In genomic region chr22:42939941-42940653, GRCh38 we compare ENCODE assay signal across 1 cellular context.
TF ChIP-seq lines count a peak whose summit lies in the region.

No MANE protein-coding gene starts in this region.

TF ChIP-seq in HepG2, 621 proteins besides CTCF, POLR2A, EP300 and RAD21 (continued from another document and continues in another):
- TF ChIP-seq SATB2 (CRISPR knock-in tag; IDR thresholded peaks at IDR 0.05) (no peak), SP4 (CRISPR knock-in tag; IDR thresholded peaks at IDR 0.05) (no peak), NR2C2 (CRISPR knock-in tag; IDR thresholded peaks at IDR 0.05; ENCODE audit: borderline replicate concordance) (peak; percentile 55; the same call in 1 of the 2 replicates), ARHGAP35 (CRISPR knock-in tag; IDR thresholded peaks at IDR 0.05; ENCODE audit: borderline replicate concordance) (no peak), ZNF326 (CRISPR knock-in tag; IDR thresholded peaks at IDR 0.05; ENCODE audit: borderline replicate concordance) (no peak), ZFP1 (CRISPR knock-in tag; IDR thresholded peaks at IDR 0.05) (peak; percentile 59; the same call in 1 of the 2 replicates), AGO2 (optimal IDR thresholded peaks at IDR 0.05; ENCODE audit: low read depth, low read length) (no peak), KMT2A (CRISPR knock-in tag; IDR thresholded peaks at IDR 0.05) (no peak), ZSCAN20 (CRISPR knock-in tag; IDR thresholded peaks at IDR 0.05; ENCODE audit: borderline replicate concordance) (0 out of 2 replicates have a peak, but pooled peaks have one; percentile 37), HNRNPH1 (optimal IDR thresholded peaks at IDR 0.05; ENCODE audit: low read depth, low read length) (no peak), ZKSCAN5 (CRISPR knock-in tag; IDR thresholded peaks at IDR 0.05) (no peak), TP53 (CRISPR knock-in tag; conservative IDR thresholded peaks at IDR 0.05) (no peak), ZNF235 (CRISPR knock-in tag; IDR thresholded peaks at IDR 0.05; ENCODE audit: borderline replicate concordance) (no peak), ZNF7 (CRISPR knock-in tag; IDR thresholded peaks at IDR 0.05) (no peak), SRSF9 (IDR thresholded peaks at IDR 0.05; ENCODE audit: borderline replicate concordance, insufficient read depth, low read depth, low read length, poor library complexity, severe bottlenecking) (no peak), THAP8 (CRISPR knock-in tag; IDR thresholded peaks at IDR 0.05; ENCODE audit: borderline replicate concordance) (no peak), PLSCR1 (CRISPR knock-in tag; IDR thresholded peaks at IDR 0.05; ENCODE audit: borderline replicate concordance) (no peak), MATR3 (CRISPR knock-in tag; IDR thresholded peaks at IDR 0.05) (no peak), MAFG (CRISPR knock-in tag; IDR thresholded peaks at IDR 0.05) (no peak), AHDC1 (CRISPR knock-in tag; IDR thresholded peaks at IDR 0.05; ENCODE audit: borderline replicate concordance) (peak; percentile 84), SALL1 (CRISPR knock-in tag; IDR thresholded peaks at IDR 0.05) (peak; percentile 63), ATF5 (CRISPR knock-in tag; IDR thresholded peaks at IDR 0.05; ENCODE audit: low read depth) (no peak), PHB2 (IDR thresholded peaks at IDR 0.05; ENCODE audit: partially characterized antibody) (no peak), BRCA1 (CRISPR knock-in tag; IDR thresholded peaks at IDR 0.05) (no peak), ZNF891 (CRISPR knock-in tag; IDR thresholded peaks at IDR 0.05) (no peak), LBX2 (CRISPR knock-in tag; IDR thresholded peaks at IDR 0.05; ENCODE audit: borderline replicate concordance) (no peak), ZMYM4 (CRISPR knock-in tag; IDR thresholded peaks at IDR 0.05) (no peak), SRSF1 (optimal IDR thresholded peaks at IDR 0.05; ENCODE audit: low read depth, low read length) (no peak), PAWR (CRISPR knock-in tag; IDR thresholded peaks at IDR 0.05; ENCODE audit: borderline replicate concordance) (no peak), ZNF678 (CRISPR knock-in tag; IDR thresholded peaks at IDR 0.05) (no peak), ELF3 (CRISPR knock-in tag; IDR thresholded peaks at IDR 0.05) (peak; percentile 99), KLF13 (CRISPR knock-in tag; IDR thresholded peaks at IDR 0.05) (no peak), ZNF329 (CRISPR knock-in tag; IDR thresholded peaks at IDR 0.05; ENCODE audit: low read depth) (no peak), FOXJ3 (CRISPR knock-in tag; IDR thresholded peaks at IDR 0.05; ENCODE audit: borderline replicate concordance) (peak; percentile 28; the same call in 1 of the 2 replicates), ZNF207 (IDR thresholded peaks at IDR 0.05; ENCODE audit: borderline replicate concordance) (no peak), SMYD3 (CRISPR knock-in tag; IDR thresholded peaks at IDR 0.05) (no peak), FIP1L1 (IDR thresholded peaks at IDR 0.05; ENCODE audit: borderline replicate concordance, insufficient read depth, low read depth, low read length) (no peak), KAT7 (CRISPR knock-in tag; IDR thresholded peaks at IDR 0.05; ENCODE audit: borderline replicate concordance) (0 out of 2 replicates have a peak, but pooled peaks have one; percentile 43), KDM6A (CRISPR knock-in tag; IDR thresholded peaks at IDR 0.05; ENCODE audit: low read depth) (no peak), ZIK1 (CRISPR knock-in tag; IDR thresholded peaks at IDR 0.05; ENCODE audit: borderline replicate concordance, low read depth) (no peak), RBM39 (IDR thresholded peaks at IDR 0.05; ENCODE audit: low read depth, low read length, poor library complexity, severe bottlenecking) (no peak), ZNF317 (CRISPR knock-in tag; IDR thresholded peaks at IDR 0.05) (no peak), PAF1 (CRISPR knock-in tag; IDR thresholded peaks at IDR 0.05) (no peak), KAT2B (IDR thresholded peaks at IDR 0.05; ENCODE audit: borderline replicate concordance, low read depth, low read length) (no peak), ZNF766 (CRISPR knock-in tag; IDR thresholded peaks at IDR 0.05; ENCODE audit: borderline replicate concordance) (no peak), SAP130 (CRISPR knock-in tag; IDR thresholded peaks at IDR 0.05; ENCODE audit: low read depth) (peak; percentile 88), RXRA (CRISPR knock-in tag; IDR thresholded peaks at IDR 0.05) (peak; percentile 55; the same call in 1 of the 2 replicates), CEBPG (CRISPR knock-in tag; IDR thresholded peaks at IDR 0.05) (peak; percentile 70), HOXA7 (CRISPR knock-in tag; IDR thresholded peaks at IDR 0.05) (no peak), BATF2 (CRISPR knock-in tag; IDR thresholded peaks at IDR 0.05) (no peak), RBM22 (optimal IDR thresholded peaks at IDR 0.05; ENCODE audit: low read length) (peak; percentile 86), ZNF225 (CRISPR knock-in tag; IDR thresholded peaks at IDR 0.05) (no peak)
- TF ChIP-seq, protein P1, sequence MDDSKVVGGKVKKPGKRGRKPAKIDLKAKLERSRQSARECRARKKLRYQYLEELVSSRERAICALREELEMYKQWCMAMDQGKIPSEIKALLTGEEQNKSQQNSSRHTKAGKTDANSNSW (CRISPR knock-in tag; IDR thresholded peaks at IDR 0.05; ENCODE audit: borderline replicate concordance), result no peak
- TF ChIP-seq, protein P2, sequence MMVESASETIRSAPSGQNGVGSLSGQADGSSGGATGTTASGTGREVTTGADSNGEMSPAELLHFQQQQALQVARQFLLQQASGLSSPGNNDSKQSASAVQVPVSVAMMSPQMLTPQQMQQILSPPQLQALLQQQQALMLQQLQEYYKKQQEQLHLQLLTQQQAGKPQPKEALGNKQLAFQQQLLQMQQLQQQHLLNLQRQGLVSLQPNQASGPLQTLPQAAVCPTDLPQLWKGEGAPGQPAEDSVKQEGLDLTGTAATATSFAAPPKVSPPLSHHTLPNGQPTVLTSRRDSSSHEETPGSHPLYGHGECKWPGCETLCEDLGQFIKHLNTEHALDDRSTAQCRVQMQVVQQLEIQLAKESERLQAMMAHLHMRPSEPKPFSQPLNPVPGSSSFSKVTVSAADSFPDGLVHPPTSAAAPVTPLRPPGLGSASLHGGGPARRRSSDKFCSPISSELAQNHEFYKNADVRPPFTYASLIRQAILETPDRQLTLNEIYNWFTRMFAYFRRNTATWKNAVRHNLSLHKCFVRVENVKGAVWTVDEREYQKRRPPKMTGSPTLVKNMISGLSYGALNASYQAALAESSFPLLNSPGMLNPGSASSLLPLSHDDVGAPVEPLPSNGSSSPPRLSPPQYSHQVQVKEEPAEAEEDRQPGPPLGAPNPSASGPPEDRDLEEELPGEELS (CRISPR knock-in tag; IDR thresholded peaks at IDR 0.05), result peak; percentile 77
- TF ChIP-seq, protein P3, sequence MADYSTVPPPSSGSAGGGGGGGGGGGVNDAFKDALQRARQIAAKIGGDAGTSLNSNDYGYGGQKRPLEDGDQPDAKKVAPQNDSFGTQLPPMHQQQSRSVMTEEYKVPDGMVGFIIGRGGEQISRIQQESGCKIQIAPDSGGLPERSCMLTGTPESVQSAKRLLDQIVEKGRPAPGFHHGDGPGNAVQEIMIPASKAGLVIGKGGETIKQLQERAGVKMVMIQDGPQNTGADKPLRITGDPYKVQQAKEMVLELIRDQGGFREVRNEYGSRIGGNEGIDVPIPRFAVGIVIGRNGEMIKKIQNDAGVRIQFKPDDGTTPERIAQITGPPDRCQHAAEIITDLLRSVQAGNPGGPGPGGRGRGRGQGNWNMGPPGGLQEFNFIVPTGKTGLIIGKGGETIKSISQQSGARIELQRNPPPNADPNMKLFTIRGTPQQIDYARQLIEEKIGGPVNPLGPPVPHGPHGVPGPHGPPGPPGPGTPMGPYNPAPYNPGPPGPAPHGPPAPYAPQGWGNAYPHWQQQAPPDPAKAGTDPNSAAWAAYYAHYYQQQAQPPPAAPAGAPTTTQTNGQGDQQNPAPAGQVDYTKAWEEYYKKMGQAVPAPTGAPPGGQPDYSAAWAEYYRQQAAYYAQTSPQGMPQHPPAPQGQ (CRISPR knock-in tag; IDR thresholded peaks at IDR 0.05; ENCODE audit: borderline replicate concordance), result no peak
- TF ChIP-seq, protein P4, sequence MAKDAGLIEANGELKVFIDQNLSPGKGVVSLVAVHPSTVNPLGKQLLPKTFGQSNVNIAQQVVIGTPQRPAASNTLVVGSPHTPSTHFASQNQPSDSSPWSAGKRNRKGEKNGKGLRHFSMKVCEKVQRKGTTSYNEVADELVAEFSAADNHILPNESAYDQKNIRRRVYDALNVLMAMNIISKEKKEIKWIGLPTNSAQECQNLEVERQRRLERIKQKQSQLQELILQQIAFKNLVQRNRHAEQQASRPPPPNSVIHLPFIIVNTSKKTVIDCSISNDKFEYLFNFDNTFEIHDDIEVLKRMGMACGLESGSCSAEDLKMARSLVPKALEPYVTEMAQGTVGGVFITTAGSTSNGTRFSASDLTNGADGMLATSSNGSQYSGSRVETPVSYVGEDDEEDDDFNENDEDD (CRISPR knock-in tag; IDR thresholded peaks at IDR 0.05; ENCODE audit: borderline replicate concordance), result no peak; the same call in 1 of the 2 replicates
- TF ChIP-seq, protein P5, sequence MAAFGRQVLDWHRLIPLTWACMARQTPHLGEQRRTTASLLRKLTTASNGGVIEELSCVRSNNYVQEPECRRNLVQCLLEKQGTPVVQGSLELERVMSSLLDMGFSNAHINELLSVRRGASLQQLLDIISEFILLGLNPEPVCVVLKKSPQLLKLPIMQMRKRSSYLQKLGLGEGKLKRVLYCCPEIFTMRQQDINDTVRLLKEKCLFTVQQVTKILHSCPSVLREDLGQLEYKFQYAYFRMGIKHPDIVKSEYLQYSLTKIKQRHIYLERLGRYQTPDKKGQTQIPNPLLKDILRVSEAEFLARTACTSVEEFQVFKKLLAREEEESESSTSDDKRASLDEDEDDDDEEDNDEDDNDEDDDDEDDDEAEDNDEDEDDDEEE (CRISPR knock-in tag; IDR thresholded peaks at IDR 0.05), result no peak
